In the genomic region with DNA sequence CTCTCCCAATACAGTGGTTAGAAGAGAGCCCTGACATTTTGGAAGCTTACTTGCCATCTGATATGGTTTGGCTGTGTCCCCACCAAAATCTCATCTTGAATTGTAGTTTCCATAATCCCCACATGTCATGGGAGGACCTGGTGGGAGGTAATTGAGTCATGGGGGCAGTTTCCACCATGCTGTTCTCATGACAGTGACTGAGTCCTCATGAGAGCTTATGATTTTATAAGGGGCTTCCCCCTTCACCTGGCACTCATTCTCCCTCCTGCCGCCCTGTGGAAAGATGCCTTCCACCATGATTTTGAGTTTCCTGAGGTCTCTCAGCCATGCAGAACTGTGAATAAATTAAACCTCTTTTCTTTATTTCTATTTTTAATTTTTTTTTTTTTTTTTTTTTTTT, we compare ENCODE assay signal across 1 cellular context.
TF ChIP-seq lines count a peak whose summit lies in the region.

No MANE protein-coding gene starts in this region.

TF ChIP-seq in GM23338, 12 proteins besides CTCF, POLR2A, EP300 and RAD21:
- TF ChIP-seq ZNF462 (CRISPR knock-in tag; IDR thresholded peaks at IDR 0.05) (no peak), ZNF114 (CRISPR knock-in tag; IDR thresholded peaks at IDR 0.05) (no peak), CREB1 (CRISPR knock-in tag; IDR thresholded peaks at IDR 0.05; ENCODE audit: low read depth) (no peak), EZH2phosphoT487 (IDR thresholded peaks at IDR 0.05; ENCODE audit: unreplicated experiment) (no peak), EZH2 (IDR thresholded peaks at IDR 0.05; ENCODE audit: low read depth, unreplicated experiment) (no peak), REST (IDR thresholded peaks at IDR 0.05; ENCODE audit: unreplicated experiment) (no peak), NANOG (IDR thresholded peaks at IDR 0.05; ENCODE audit: borderline replicate concordance) (no peak), ZNF331 (CRISPR knock-in tag; IDR thresholded peaks at IDR 0.05; ENCODE audit: low read depth) (no peak), ETS1 (IDR thresholded peaks at IDR 0.05) (no peak), JUNB (IDR thresholded peaks at IDR 0.05; ENCODE audit: unreplicated experiment) (no peak), STAT1 (IDR thresholded peaks at IDR 0.05; ENCODE audit: unreplicated experiment) (no peak), POLR2AphosphoS5 (IDR thresholded peaks at IDR 0.05; ENCODE audit: low read depth) (no peak)
